Comparison of ENCODE assay signal across 1 cellular context in genomic region chr3:39362177-39362576, GRCh38.
TF ChIP-seq lines count a peak whose summit lies in the region.

No MANE protein-coding gene starts in this region.

TF ChIP-seq in K562, 482 proteins besides CTCF, POLR2A, EP300 and RAD21:
- TF ChIP-seq ZNF23 (CRISPR knock-in tag; IDR thresholded peaks at IDR 0.05) (no peak), MAFK (IDR thresholded peaks at IDR 0.05; ENCODE audit: low read length) (0 out of 2 replicates have a peak, but pooled peaks have one; percentile 5), MAZ (CRISPR knock-in tag; conservative IDR thresholded peaks at IDR 0.05 in 1 of 2, IDR thresholded peaks at IDR 0.05 in 1 of 2) (peak in 1 of 2 experiments; percentile 28; a peak in 1 of 4 replicates), EGR1 (conservative IDR thresholded peaks at IDR 0.05) (peak; percentile 76), ZKSCAN8 (CRISPR knock-in tag; IDR thresholded peaks at IDR 0.05) (peak; percentile 72; the same call in 1 of the 2 replicates), FUS (optimal IDR thresholded peaks at IDR 0.05; ENCODE audit: low read depth, low read length) (no peak), PCBP1 (IDR thresholded peaks at IDR 0.05; ENCODE audit: low read depth, low read length, poor library complexity, severe bottlenecking) (no peak), ZNF311 (CRISPR knock-in tag; IDR thresholded peaks at IDR 0.05) (0 out of 2 replicates have a peak, but pooled peaks have one; percentile 38), ZNF165 (CRISPR knock-in tag; IDR thresholded peaks at IDR 0.05; ENCODE audit: borderline replicate concordance) (no peak), ZNF316 (IDR thresholded peaks at IDR 0.05) (peak; percentile 45), MAFG (tag; conservative IDR thresholded peaks at IDR 0.05) (peak; percentile 21; the same call in 1 of the 2 replicates), NR2C2 (CRISPR knock-in tag; IDR thresholded peaks at IDR 0.05) (no peak), NR2C2 (tag; IDR thresholded peaks at IDR 0.05) (no peak), ZNF41 (CRISPR knock-in tag; conservative IDR thresholded peaks at IDR 0.05) (0 out of 2 replicates have a peak, but pooled peaks have one; percentile 24), YY1 (IDR thresholded peaks at IDR 0.05; ENCODE audit: borderline replicate concordance in 1 of 3, control insufficient read depth in 1 of 3, extremely low read depth in 1 of 3, insufficient read depth in 3 of 3, insufficient read length in 1 of 3, insufficient replicate concordance in 2 of 3, low read depth in 1 of 3, low read length in 2 of 3) (peak in 1 of 3 experiments; percentile 13), NFE2 (IDR thresholded peaks at IDR 0.05; ENCODE audit: low read depth) (0 out of 2 replicates have a peak, but pooled peaks have one; percentile 21), NUFIP1 (IDR thresholded peaks at IDR 0.05; ENCODE audit: partially characterized antibody) (no peak), ZNF217 (CRISPR knock-in tag; IDR thresholded peaks at IDR 0.05) (no peak), NR2F6 (CRISPR knock-in tag; IDR thresholded peaks at IDR 0.05) (no peak)
- TF ChIP-seq, protein P1, sequence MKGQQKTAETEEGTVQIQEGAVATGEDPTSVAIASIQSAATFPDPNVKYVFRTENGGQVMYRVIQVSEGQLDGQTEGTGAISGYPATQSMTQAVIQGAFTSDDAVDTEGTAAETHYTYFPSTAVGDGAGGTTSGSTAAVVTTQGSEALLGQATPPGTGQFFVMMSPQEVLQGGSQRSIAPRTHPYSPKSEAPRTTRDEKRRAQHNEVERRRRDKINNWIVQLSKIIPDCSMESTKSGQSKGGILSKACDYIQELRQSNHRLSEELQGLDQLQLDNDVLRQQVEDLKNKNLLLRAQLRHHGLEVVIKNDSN (CRISPR knock-in tag; IDR thresholded peaks at IDR 0.05): no peak
- TF ChIP-seq, protein P2, sequence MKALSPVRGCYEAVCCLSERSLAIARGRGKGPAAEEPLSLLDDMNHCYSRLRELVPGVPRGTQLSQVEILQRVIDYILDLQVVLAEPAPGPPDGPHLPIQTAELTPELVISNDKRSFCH (CRISPR knock-in tag; IDR thresholded peaks at IDR 0.05): no peak
- TF ChIP-seq, protein P2 (tag; IDR thresholded peaks at IDR 0.05): 0 out of 2 replicates have a peak, but pooled peaks have one; percentile 8
